In genomic region chr14:35404496-35405303, GRCh38 we compare ENCODE assay signal across 8 cellular contexts. TPM values are rescaled to one million over a fixed set of nuclear protein-coding genes. Genes with fewer than 3 reads are reported as not detected.
DNase-seq lines count a peak whose midpoint lies in the region; ATAC-seq and TF ChIP-seq lines count a peak whose summit lies in the region.

TSS of gene NFKBIA (minus strand) at chr14:35404749. CDS start at chr14:35404644, 105 bp downstream.

- TF ChIP-seq POLR2A in right lobe of liver (IDR thresholded peaks at IDR 0.05) = peak; percentile 99

- H3K4me1 ChIP-seq in right lobe of liver = peaks cover 0 to 32% (median 7%) of the 10 kb centered on the region in 4 donors

- no peaks in the 10 kb centered on the region for H3K27me3 ChIP-seq in right lobe of liver

- H3K36me3 ChIP-seq in right lobe of liver = peaks cover 8 to 36% (median 30%) of the 10 kb centered on the region in 4 donors

- no peaks in the 10 kb centered on the region for H3K9me3 ChIP-seq in right lobe of liver

- H3K27ac ChIP-seq in right lobe of liver = peak within 1 kb of the TSS; percentile 99 to 100 (median 99)

- intact Hi-C loops in right lobe of liver (cut with DNase I) = loop anchor here (5.0 kb wide), 1 partner anchor 67 kb away; no protein-coding TSS in a partner anchor

- TF ChIP-seq CTCF in right lobe of liver (IDR thresholded peaks at IDR 0.05) = peak; percentile 9 to 38 (median 25)

- H3K4me3 ChIP-seq in right lobe of liver = peak within 1 kb of the TSS; percentile 72 to 81 (median 79)

- peak; percentile 98 for DNase-seq in CD1c-positive myeloid dendritic cell (ENCODE audit: extremely low spot score)
- DNase-seq in NCI-H748 treated with DMSO at 0.1 percent for 48 hours (lab: John Stamatoyannopoulos, UW) = peak; percentile 81
- peak; percentile 94 for DNase-seq in activated CD4-positive, alpha-beta T cell treated with anti-CD3 and anti-CD28 coated beads, Interleukin-2, amount 50 U/mL, for 24 hours (ENCODE audit: low read depth in 1 of 2, low spot score in 1 of 2)
- peak; percentile 91 for DNase-seq in dermis blood vessel endothelial cell
- peak; percentile 93 to 95 (median 95) for DNase-seq in right lobe of liver
- peak; percentile 93 for DNase-seq in stimulated activated CD4-positive, alpha-beta T cell treated with anti-CD3 and anti-CD28 coated beads, Interleukin-4, amount 100 ng/mL, for 48 hours (ENCODE audit: low read depth in 2 of 2)

- 0% methylated on average over 33 of the region's 62 CpGs for WGBS in right lobe of liver (ENCODE audit: insufficient coverage, low coverage, low lambda C conversion rate, missing lambda C conversion rate)

- ATAC-seq in GM19351 (IDR thresholded peaks at IDR 0.05; ENCODE audit: unreplicated experiment) (peak; percentile 55), HG03520 (IDR thresholded peaks at IDR 0.05; ENCODE audit: unreplicated experiment) (peak; percentile 58), right lobe of liver (peak; percentile 52 to 76 (median 70))

RNA-seq across cellular contexts. Expression of gene NFKBIA, which starts in this region (rescaled TPM):
- 138 and 262 TPM in 2 replicates for total RNA-seq in dermis blood vessel endothelial cell
- 100 to 1,000 TPM in 3 of 6 experiments, 10 to 100 TPM in 3; 84.8 to 140 (median 106) TPM for total RNA-seq in right lobe of liver

Comparison
In these comparisons a context has a peak if more than half of its experiments do, and no peak if none do; other contexts are left out.
1. Peak in every context shown above with its lines: DNase-seq, ATAC-seq, H3K4me3 ChIP-seq and H3K27ac ChIP-seq.